12 cellular contexts compared by ENCODE assay signal in the genomic region with DNA sequence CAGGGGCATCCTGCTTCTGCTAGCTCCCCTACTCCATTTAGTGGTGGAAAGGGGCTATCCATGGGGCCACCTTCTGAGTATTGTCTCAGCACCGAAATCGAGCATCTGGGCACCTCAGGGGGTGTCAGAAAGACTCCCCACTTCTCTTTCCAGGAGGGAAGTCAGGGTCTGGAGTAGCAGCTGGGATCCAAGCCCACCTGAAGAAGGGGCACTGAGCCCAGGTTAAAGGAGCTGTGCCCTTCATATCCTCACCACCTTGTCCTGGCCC. TPM values are rescaled to one million over a fixed set of nuclear protein-coding genes. Genes with fewer than 3 reads are reported as not detected.
A peak's percentile ranks its signal among the peaks of the same experiment; 100 is the strongest.
DNase-seq lines count a peak whose midpoint lies in the region; ATAC-seq and TF ChIP-seq lines count a peak whose summit lies in the region.
"Had no signal": no experiment of that assay in that cellular context is flagged by ENCODE, and none has a peak within 500 bp of the region (broad histone marks: within the 10 kb centered on the region; RNA-seq: fewer than 3 reads in every experiment).

No MANE protein-coding gene starts in this region.

- H3K27me3 ChIP-seq in DOHH2 (ENCODE audit: control insufficient read depth, low read length): peaks cover 27% of the 10 kb centered on the region
- peaks cover 36% of the 10 kb centered on the region for H3K27me3 ChIP-seq in iPS-18a (ENCODE audit: control insufficient read depth, insufficient read depth, low read length)
- H3K27me3 ChIP-seq in skeletal muscle satellite cell (ENCODE audit: control insufficient read depth, insufficient read depth, low read length): no peaks in the 10 kb centered on the region

- TF ChIP-seq CTCF in DOHH2 (IDR thresholded peaks at IDR 0.05; ENCODE audit: low read depth, low read length, poor library complexity, severe bottlenecking) (no peak), astrocyte of the cerebellum (IDR thresholded peaks at IDR 0.05; ENCODE audit: low read depth, low read length, missing control alignments) (no peak)

- peak overlapping the region; percentile 28 for H3K9ac ChIP-seq in iPS-18a (ENCODE audit: low read length)
- H3K9ac ChIP-seq in skeletal muscle satellite cell (ENCODE audit: low read depth, low read length): peak overlapping the region; percentile 82

- H3K27ac ChIP-seq in DOHH2 (ENCODE audit: low read depth, low read length): no peak overlapping the region
- H3K27ac ChIP-seq in iPS-18a (ENCODE audit: low read length): no peak overlapping the region

- no peaks in the 10 kb centered on the region for H3K9me2 ChIP-seq in DOHH2 (replicated peaks; ENCODE audit: control insufficient read depth, low read length)

- no peaks in the 10 kb centered on the region for H3K79me2 ChIP-seq in DOHH2 (ENCODE audit: control insufficient read depth, low read length)

- ATAC-seq in sciatic nerve: no peak

- H3K4me3 ChIP-seq in DOHH2 (ENCODE audit: low read length) (no peak overlapping the region), astrocyte of the cerebellum (ENCODE audit: low read depth, low read length) (peak overlapping the region; percentile 87), iPS-18a (ENCODE audit: low read length) (peak overlapping the region; percentile 64), skeletal muscle satellite cell (ENCODE audit: low read length) (peak overlapping the region; percentile 95)
- H3K4me3 ChIP-seq: GM12878 had no signal

- H3K9me3 ChIP-seq in DOHH2 (ENCODE audit: control insufficient read depth, insufficient read depth, low read length) (no peaks in the 10 kb centered on the region), iPS-18a (ENCODE audit: control insufficient read depth, low read depth, low read length) (no peaks in the 10 kb centered on the region), skeletal muscle satellite cell (replicated peaks; ENCODE audit: low read length) (no peaks in the 10 kb centered on the region)

- no peaks in the 10 kb centered on the region for H4K20me1 ChIP-seq in DOHH2 (ENCODE audit: control insufficient read depth, insufficient read depth, low read depth, low read length)

- H3K4me1 ChIP-seq in DOHH2 (ENCODE audit: control insufficient read depth, low read length) (peaks cover 44% of the 10 kb centered on the region), iPS-18a (ENCODE audit: control insufficient read depth, low read depth, low read length) (peaks cover 34% of the 10 kb centered on the region), skeletal muscle satellite cell (ENCODE audit: control insufficient read depth, insufficient read depth, low read length) (peaks cover 65% of the 10 kb centered on the region)

- H3K36me3 ChIP-seq in DOHH2 (ENCODE audit: control insufficient read depth, low read length) (no peaks in the 10 kb centered on the region), iPS-18a (ENCODE audit: control insufficient read depth, low read depth, low read length) (no peaks in the 10 kb centered on the region), skeletal muscle satellite cell (ENCODE audit: insufficient read depth, low read length) (peaks cover 26% of the 10 kb centered on the region)

- no peak for DNase-seq in astrocyte of the cerebellum (ENCODE audit: low read depth)
- DNase-seq in sciatic nerve (ENCODE audit: low spot score): no peak
- DNase-seq in activated gamma-delta T cell (lab: John Stamatoyannopoulos, UW): no peak
- DNase-seq in HCEC 1CT: no peak
- no peak for DNase-seq in activated CD8-positive, alpha-beta memory T cell treated with anti-CD3 and anti-CD28 coated beads, Interleukin-2, amount 50 U/mL, for 48 hours
- DNase-seq: kidney glomerular epithelial cell, NCI-H526 treated with DMSO at 0.1 percent for 48 hours had no signal

- intact Hi-C loops in sciatic nerve (cut with DNase I): no loop called here

- H3F3A ChIP-seq in DOHH2 (ENCODE audit: control insufficient read depth, insufficient read depth): peaks cover 4% of the 10 kb centered on the region

- peak overlapping the region; percentile 96 for H3K4me2 ChIP-seq in DOHH2 (ENCODE audit: low read length)
- H3K4me2 ChIP-seq in skeletal muscle satellite cell (ENCODE audit: low read length): peak overlapping the region; percentile 84

- in situ Hi-C loops in astrocyte of the cerebellum (cut with HindIII; ENCODE audit: low sequenced_read_pairs): no loop called here

RNA-seq across cellular contexts. Expression of a gene that starts 2.6 kb away (rescaled TPM):
- total RNA-seq in skeletal muscle satellite cell (2012; rRNA removed): 180 and 410 TPM in 2 replicates
- total RNA-seq in sciatic nerve: 11.7 TPM

RNA-seq across cellular contexts. Expression of a gene that starts 29.8 kb away (rescaled TPM):
- total RNA-seq in skeletal muscle satellite cell (2012; rRNA removed): 67.9 and 90.2 TPM in 2 replicates
- 89.6 TPM for total RNA-seq in sciatic nerve

RNA-seq across cellular contexts. Expression of a gene that starts 41.0 kb away (rescaled TPM):
- total RNA-seq in skeletal muscle satellite cell (2012; rRNA removed): 7.2 and 9.1 TPM in 2 replicates
- 5.9 TPM for total RNA-seq in sciatic nerve

RNA-seq across cellular contexts. Expression of a gene that starts 57.2 kb away (rescaled TPM):
- total RNA-seq in skeletal muscle satellite cell (2012; rRNA removed): not detected in 2 replicates
- not detected for total RNA-seq in sciatic nerve
- total RNA-seq: dermis microvascular lymphatic vessel endothelial cell, GM12878 had no signal
